29 cellular contexts compared by ENCODE assay signal in genomic region chr1:29497395-29498125, GRCh38.
A peak's percentile ranks its signal among the peaks of the same experiment; 100 is the strongest.
DNase-seq lines count a peak whose midpoint lies in the region; FAIRE-seq and TF ChIP-seq lines count a peak whose summit lies in the region.
"Had no signal": no experiment of that assay in that cellular context is flagged by ENCODE, and none has a peak within 500 bp of the region (broad histone marks: within the 10 kb centered on the region; RNA-seq: fewer than 3 reads in every experiment).

No MANE protein-coding gene starts in this region.

- no peak for TF ChIP-seq RAD21 in H1 (IDR thresholded peaks at IDR 0.05 in 1 of 2, conservative IDR thresholded peaks at IDR 0.05 in 1 of 2; ENCODE audit: low read depth in 2 of 2, low read length in 2 of 2)

- H3K14ac ChIP-seq in H1 (ENCODE audit: insufficient read length): no peak overlapping the region

- no peak overlapping the region for H3K23ac ChIP-seq in H1 (ENCODE audit: insufficient read length)

- H3K4me3 ChIP-seq in H1 (ENCODE audit: extremely low read depth in 1 of 4, insufficient read depth in 2 of 4, low read depth in 3 of 4, low read length in 4 of 4): no peak overlapping the region
- H3K4me3 ChIP-seq: GM12878, GM23338 had no signal

- CTCF ChIA-PET in H1 (lab: Charles Lee; ENCODE audit: partially characterized antibody): interaction anchor here (0.7 to 1.6 kb wide), 5 partner anchors 8 to 128 kb away, joined by 3 read pairs; no protein-coding TSS in a partner anchor

- no peak overlapping the region for H2BK120ac ChIP-seq in H1 (replicated peaks; ENCODE audit: low read depth, low read length)

- no peaks in the 10 kb centered on the region for H4K20me1 ChIP-seq in H1 (replicated peaks in 1 of 2; ENCODE audit: control insufficient read depth in 1 of 2, insufficient read depth in 2 of 2, low read length in 2 of 2)

- H3K9me3 Mint-ChIP-seq in nephron progenitor cell: peaks cover 29% of the 10 kb centered on the region

- no peaks in the 10 kb centered on the region for H3K79me2 ChIP-seq in H1 (ENCODE audit: control insufficient read depth in 1 of 2, insufficient read depth in 2 of 2, low read length in 2 of 2)

- H3K4me1 ChIP-seq in H1 (replicated peaks in 1 of 4; ENCODE audit: control insufficient read depth in 3 of 4, insufficient read depth in 4 of 4, low read length in 3 of 4): peaks cover 2 to 17% (median 10%) of the 10 kb centered on the region in 4 experiments
- H3K4me1 ChIP-seq: BE2C had no signal

- H3K4ac ChIP-seq in H1 (replicated peaks; ENCODE audit: insufficient read length, low read depth, low read length): no peak overlapping the region

- no peak overlapping the region for H3K27ac Mint-ChIP-seq in nephron progenitor cell
- H3K27ac Mint-ChIP-seq: CD14-positive monocyte; CD8-positive, alpha-beta memory T cell had no signal

- WGBS in H1 (ENCODE audit: extremely low coverage in 1 of 2, insufficient coverage in 1 of 2, insufficient read length in 1 of 2, insufficient replicate concordance in 2 of 2, low coverage in 1 of 2, low lambda C conversion rate in 2 of 2, missing lambda C conversion rate in 1 of 2), 2 experiments: 91% methylated on average over 10 of the region's 10 CpGs; no CpG with 5 or more reads in 1 of the 2 experiments

- TF ChIP-seq POLR2A in H1 (IDR thresholded peaks at IDR 0.05; ENCODE audit: control extremely low read depth in 1 of 2, low read depth in 2 of 2, low read length in 2 of 2): no peak

- intact Hi-C loops in posterior vena cava (cut with DNase I): no loop called here

- no peak overlapping the region for H2BK5ac ChIP-seq in H1 (ENCODE audit: low read depth, low read length)

- H2BK15ac ChIP-seq in H1 (ENCODE audit: low read length): no peak overlapping the region

- POLR2A ChIA-PET in H1 (lab: Charles Lee; ENCODE audit: partially characterized antibody): no interaction called here

- H4K8ac ChIP-seq in H1 (ENCODE audit: extremely low read depth, insufficient read depth, low read length): no peak overlapping the region; the same call in 1 of the 2 replicates

- no peak overlapping the region for H4K5ac ChIP-seq in H1 (ENCODE audit: insufficient read length, low read depth, low read length)

- peak overlapping the region; percentile 80 for H3K18ac ChIP-seq in H1 (ENCODE audit: extremely low read depth, low read length)

- 0 out of 2 replicates have a peak overlapping the region, but pooled peaks have one; percentile 60 for H2BK12ac ChIP-seq in H1 (ENCODE audit: low read depth, low read length)

- H3K56ac ChIP-seq in H1 (replicated peaks; ENCODE audit: insufficient read length, low read depth, low read length): no peak overlapping the region

- peak overlapping the region; percentile 61; the same call in 1 of the 2 replicates for H2BK20ac ChIP-seq in H1 (ENCODE audit: low read length)

- no peak for FAIRE-seq in H1 (lab: Jason Lieb, UNC)
- FAIRE-seq in urothelium cell line (lab: Jason Lieb, UNC): no peak
- FAIRE-seq: GM12878, HepG2 had no signal

- H3K27me3 ChIP-seq in H1 (replicated peaks in 1 of 4; ENCODE audit: control insufficient read depth in 3 of 4, extremely low read depth in 1 of 4, insufficient read depth in 3 of 4, low read length in 3 of 4): no peaks in the 10 kb centered on the region
- H3K27me3 ChIP-seq: BE2C had no signal

- no peak for TF ChIP-seq EP300 in H1 (IDR thresholded peaks at IDR 0.05; ENCODE audit: borderline replicate concordance in 1 of 2, low read depth in 2 of 2, low read length in 2 of 2)

- H2AFZ ChIP-seq in H1 (ENCODE audit: low read length): no peak overlapping the region
- H2AFZ ChIP-seq: GM23338 had no signal

- H3K4me1 Mint-ChIP-seq in nephron progenitor cell: peaks cover 7% of the 10 kb centered on the region
- H3K4me1 Mint-ChIP-seq: CD14-positive monocyte; CD8-positive, alpha-beta memory T cell had no signal

- H4K91ac ChIP-seq in H1 (replicated peaks; ENCODE audit: insufficient read length, low read length): peak overlapping the region; percentile 65

- H3K9ac ChIP-seq in H1 (replicated peaks in 1 of 4; ENCODE audit: extremely low read depth in 1 of 4, low read depth in 3 of 4, low read length in 3 of 4): no peak overlapping the region

- H3K27ac ChIP-seq in H1 (ENCODE audit: low read depth, low read length): no peak overlapping the region

- H3K36me3 ChIP-seq in H1 (ENCODE audit: control insufficient read depth in 2 of 4, insufficient read depth in 4 of 4, low read length in 3 of 4): no peaks in the 10 kb centered on the region
- H3K36me3 ChIP-seq: BE2C had no signal

- H3K4me3 Mint-ChIP-seq in nephron progenitor cell: no peak overlapping the region
- H3K4me3 Mint-ChIP-seq: CD14-positive monocyte; CD8-positive, alpha-beta memory T cell; GM23338 had no signal

- no peak overlapping the region for H3K4me2 ChIP-seq in H1 (ENCODE audit: insufficient read depth in 1 of 2, low read depth in 2 of 2, low read length in 2 of 2)
- H3K4me2 ChIP-seq: GM23338 had no signal

- no peaks in the 10 kb centered on the region for H3K36me3 Mint-ChIP-seq in nephron progenitor cell (ENCODE audit: low read depth)
- H3K36me3 Mint-ChIP-seq: CD14-positive monocyte; CD8-positive, alpha-beta memory T cell had no signal

- peaks cover 0 to 7% of the 10 kb centered on the region in 2 experiments; a peak in 1 of 4 replicates for H3K9me3 ChIP-seq in H1 (ENCODE audit: insufficient read depth in 2 of 2, low read depth in 1 of 2, low read length in 1 of 2)
- H3K9me3 ChIP-seq: BE2C had no signal

- H2AK5ac ChIP-seq in H1 (ENCODE audit: low read depth, low read length): no peak overlapping the region

- DNase-seq in activated CD8-positive, alpha-beta memory T cell treated with anti-CD3 and anti-CD28 coated beads for 24 hours: peak; percentile 15
- DNase-seq in activated CD8-positive, alpha-beta memory T cell treated with anti-CD3 and anti-CD28 coated beads, Interleukin-2, amount 50 U/mL, for 48 hours: no peak
- no peak for DNase-seq in H1 (ENCODE audit: low read depth in 1 of 2, low spot score in 2 of 2)
- peak; percentile 40 for DNase-seq in posterior vena cava (ENCODE audit: low spot score)
- peak; percentile 24 for DNase-seq in ureter (ENCODE audit: low spot score)
- DNase-seq in nephron progenitor cell: no peak
- DNase-seq in urothelium cell line (ENCODE audit: low spot score): no peak
- DNase-seq in stimulated activated CD4-positive, alpha-beta T cell treated with anti-CD3 and anti-CD28 coated beads, Interleukin-2, amount 100 ng/mL, for 48 hours: no peak
- DNase-seq: 8988T, ACHN, BE2C, DMS 273 treated with DMSO at 0.1 percent for 48 hours, DMS79, EL, GDM1, HCEC 1CT, Karpas-422, NCI-H1092, NCI-H1417 treated with DMSO at 0.1 percent for 48 hours, NCI-H187, NCI-H2171 treated with DMSO at 0.1 percent for 48 hours, NCI-H345, NCI-H510A treated with DMSO at 0.1 percent for 48 hours, PC-3 had no signal

- peaks cover 21% of the 10 kb centered on the region for H3K27me3 Mint-ChIP-seq in nephron progenitor cell (ENCODE audit: low read depth, poor library complexity)

- H3K23me2 ChIP-seq in H1 (ENCODE audit: low read depth, low read length): no peaks in the 10 kb centered on the region; the same call in 1 of the 2 replicates

- TF ChIP-seq CTCF in H1 (IDR thresholded peaks at IDR 0.05; ENCODE audit: control extremely low read depth in 1 of 3, insufficient read depth in 1 of 3, low read depth in 1 of 3, low read length in 3 of 3) (no peak), nephron progenitor cell (IDR thresholded peaks at IDR 0.05) (no peak)

- no peaks in the 10 kb centered on the region for H3K79me1 ChIP-seq in H1 (ENCODE audit: low read depth, low read length)

TF ChIP-seq in H1, 55 proteins besides CTCF, POLR2A, EP300 and RAD21:
- TF ChIP-seq RNF2 (IDR thresholded peaks at IDR 0.05; ENCODE audit: borderline replicate concordance, low read depth, low read length, missing control alignments, poor library complexity, severe bottlenecking) (no peak), YY1 (IDR thresholded peaks at IDR 0.05; ENCODE audit: low read depth, low read length) (no peak), CHD2 (IDR thresholded peaks at IDR 0.05; ENCODE audit: low read length) (no peak), ZNF274 (IDR thresholded peaks at IDR 0.05; ENCODE audit: borderline replicate concordance, extremely low read depth, low read length) (no peak), KDM1A (IDR thresholded peaks at IDR 0.05; ENCODE audit: borderline replicate concordance, low read length) (peak; percentile 59; the same call in 1 of the 2 replicates)
TF ChIP-seq in H1: peak in this region for 1.

Comparison
In these comparisons a context has a peak if more than half of its experiments do, and no peak if none do; other contexts are left out.
1. DNase-seq: peak in activated CD8-positive, alpha-beta memory T cell treated with anti-CD3 and anti-CD28 coated beads for 24 hours (single experiment), posterior vena cava (single experiment) and ureter (single experiment); none in activated CD8-positive, alpha-beta memory T cell treated with anti-CD3 and anti-CD28 coated beads, Interleukin-2, amount 50 U/mL, for 48 hours (single experiment), H1 (0 of 2), nephron progenitor cell (single experiment), urothelium cell line (single experiment) and stimulated activated CD4-positive, alpha-beta T cell treated with anti-CD3 and anti-CD28 coated beads, Interleukin-2, amount 100 ng/mL, for 48 hours (0 of 2).